18 cellular contexts compared by ENCODE assay signal in genomic region chr11:113977071-113977490, GRCh38. TPM values are rescaled to one million over a fixed set of nuclear protein-coding genes. Genes with fewer than 3 reads are reported as not detected.
"Had no signal": no experiment of that assay in that cellular context is flagged by ENCODE, and none has a peak within 500 bp of the region (broad histone marks: within the 10 kb centered on the region; RNA-seq: fewer than 3 reads in every experiment).

No MANE protein-coding gene starts in this region.

- H3K4me3 ChIP-seq: lower lobe of right lung, right atrium auricular region, transverse colon had no signal

- H3K9me3 Mint-ChIP-seq: activated naive CD4-positive, alpha-beta T cell treated with anti-CD3 and anti-CD28 coated beads, Interleukin-2, amount 50 U/mL, for 72 hours; endodermal cell; naive thymus-derived CD8-positive, alpha-beta T cell had no signal

- DNase-seq: activated CD4-positive, alpha-beta T cell treated with anti-CD3 and anti-CD28 coated beads, Interleukin-2, amount 50 U/mL, for 4 hours; activated T-cell treated with anti-CD3 and anti-CD28 coated beads, Interleukin-2, amount 50 U/mL, for 1 hour; brain microvascular endothelial cell; endodermal cell; erythroblast; hippocampal formation; lower lobe of right lung; midbrain; small intestine; T-helper 2 cell; transverse colon had no signal

- H3K4me3 Mint-ChIP-seq: endodermal cell had no signal

- H3K27ac Mint-ChIP-seq: activated naive CD4-positive, alpha-beta T cell treated with anti-CD3 and anti-CD28 coated beads, Interleukin-2, amount 50 U/mL, for 72 hours; endodermal cell had no signal

- ATAC-seq: activated naive CD4-positive, alpha-beta T cell treated with anti-CD3 and anti-CD28 coated beads, Interleukin-2, amount 50 U/mL, for 72 hours; lower lobe of right lung had no signal

- H3K36me3 Mint-ChIP-seq: activated naive CD4-positive, alpha-beta T cell treated with anti-CD3 and anti-CD28 coated beads, Interleukin-2, amount 50 U/mL, for 72 hours; naive thymus-derived CD8-positive, alpha-beta T cell had no signal

RNA-seq across cellular contexts. Expression of gene HTR3A, which starts 2.2 kb away (rescaled TPM):
- total RNA-seq: activated naive CD4-positive, alpha-beta T cell treated with anti-CD3 and anti-CD28 coated beads, Interleukin-2, amount 50 U/mL, for 72 hours; cerebellum; dermis microvascular lymphatic vessel endothelial cell; glomerular endothelial cell; lower lobe of right lung; naive thymus-derived CD8-positive, alpha-beta T cell; posterior vena cava had no signal
